ENCODE assay signal across 8 cellular contexts in genomic region chr2:71069376-71069775, GRCh38. TPM values are rescaled to one million over a fixed set of nuclear protein-coding genes. Genes with fewer than 3 reads are reported as not detected.
DNase-seq lines count a peak whose midpoint lies in the region; ATAC-seq, FAIRE-seq and TF ChIP-seq lines count a peak whose summit lies in the region.

No MANE protein-coding gene starts in this region.

- H3K36me3 Mint-ChIP-seq in Calu3 (ENCODE audit: insufficient read depth, unreplicated experiment) = peaks cover 35% of the 10 kb centered on the region

- H3K9ac ChIP-seq in PC-3 (ENCODE audit: low read length) (peak overlapping the region; percentile 87), endothelial cell of umbilical vein (replicated peaks; ENCODE audit: extremely low read depth, insufficient read depth, low read length) (peak overlapping the region; percentile 79)

- H3K4me3 ChIP-seq in PC-3 (ENCODE audit: low read length) (peak overlapping the region; percentile 84), endothelial cell of umbilical vein (replicated peaks in 1 of 3; ENCODE audit: insufficient read depth in 1 of 3, low read depth in 1 of 3, low read length in 3 of 3) (peak overlapping the region; percentile 67 to 77 (median 72)), neutrophil (ENCODE audit: low read depth in 1 of 2, low read length in 1 of 2) (peak overlapping the region; percentile 94 to 95)

- H3K4me3 Mint-ChIP-seq in Calu3 (ENCODE audit: low read depth, unreplicated experiment) = peak overlapping the region; percentile 97

- H3K9me1 ChIP-seq in endothelial cell of umbilical vein (replicated peaks; ENCODE audit: control insufficient read depth, extremely low read depth, insufficient read depth, low read length) = no peaks in the 10 kb centered on the region

- H3K4me1 ChIP-seq in PC-3 (ENCODE audit: insufficient read depth, low read length) = peaks cover 41% of the 10 kb centered on the region
- H3K4me1 ChIP-seq in endothelial cell of umbilical vein (ENCODE audit: control insufficient read depth, extremely low read depth, insufficient read depth, low read length) = peaks cover 27% of the 10 kb centered on the region
- peaks cover 90 to 92% of the 10 kb centered on the region in 2 experiments for H3K4me1 ChIP-seq in neutrophil (ENCODE audit: control insufficient read depth in 1 of 2, insufficient read depth in 1 of 2, low read depth in 1 of 2, low read length in 1 of 2)

- H3K9me3 ChIP-seq in PC-3 (ENCODE audit: low read length) (no peaks in the 10 kb centered on the region), endothelial cell of umbilical vein (replicated peaks; ENCODE audit: control insufficient read depth, insufficient read depth, low read length) (no peaks in the 10 kb centered on the region), neutrophil (no peaks in the 10 kb centered on the region)

- DNase-seq in Calu3 (no peak), PC-3 (no peak), endothelial cell of umbilical vein (ENCODE audit: low read depth, low spot score) (peak; percentile 38), KG1 (lab: John Stamatoyannopoulos, UW) (no peak), GM19240 (ENCODE audit: insufficient read length, low spot score) (no peak)
- no peak for DNase-seq in effector CD8-positive, alpha-beta T cell (lab: John Stamatoyannopoulos, UW)

- peak; percentile 78 for FAIRE-seq in endothelial cell of umbilical vein (lab: Jason Lieb, UNC)

- H2AFZ ChIP-seq in PC-3 (ENCODE audit: low read length) (no peak overlapping the region), endothelial cell of umbilical vein (ENCODE audit: low read depth, low read length) (peak overlapping the region; percentile 85)

- dilution Hi-C loops in endothelial cell of umbilical vein (cut with MboI; ENCODE audit: extremely low pct_ligation_motif_present, low sequenced_read_pairs) = no loop called here

- H3K4me1 Mint-ChIP-seq in Calu3 (ENCODE audit: low read depth, unreplicated experiment) = peaks cover 31% of the 10 kb centered on the region

- TF ChIP-seq POLR2A in endothelial cell of umbilical vein (IDR thresholded peaks at IDR 0.05; ENCODE audit: low read depth, low read length) = no peak

- H3K4me2 ChIP-seq in PC-3 (ENCODE audit: low read length) (peak overlapping the region; percentile 97), endothelial cell of umbilical vein (ENCODE audit: insufficient read depth, low read length) (peak overlapping the region; percentile 70)

- intact Hi-C loops in Calu3 (cut with micrococcal nuclease; ENCODE audit: unreplicated experiment) = no loop called here
- intact Hi-C loops in PC-3 (cut with micrococcal nuclease) = no loop called here
- intact Hi-C loops in endothelial cell of umbilical vein (cut with micrococcal nuclease) = loop anchor here (2.0 to 5.0 kb wide), 3 partner anchors 61 to 812 kb away; partner anchors contain the start of genes MCEE, MPHOSPH10, PAIP2B and PCYOX1

- no peaks in the 10 kb centered on the region for H3K9me3 Mint-ChIP-seq in Calu3 (ENCODE audit: low read depth, unreplicated experiment)

- POLR2A ChIA-PET in PC-3 (lab: Charles Lee; ENCODE audit: unreplicated experiment) (interaction anchor here (0.9 kb wide), 1 partner anchor 20 kb away, joined by 3 read pairs; no protein-coding TSS in a partner anchor), endothelial cell of umbilical vein (lab: Charles Lee) (interaction anchor here (1.4 kb wide), 1 partner anchor 12 kb away, joined by 3 read pairs; no protein-coding TSS in a partner anchor)

- H3K36me3 ChIP-seq in PC-3 (ENCODE audit: low read depth, low read length) (peaks cover 11% of the 10 kb centered on the region), endothelial cell of umbilical vein (ENCODE audit: control insufficient read depth in 2 of 2, extremely low read depth in 1 of 2, insufficient read depth in 2 of 2, low read length in 2 of 2) (peaks cover 3 to 14% of the 10 kb centered on the region in 2 experiments), neutrophil (peaks cover 30% of the 10 kb centered on the region)

- TF ChIP-seq CTCF in Calu3 (IDR thresholded peaks at IDR 0.05; ENCODE audit: unreplicated experiment) (no peak), PC-3 (conservative IDR thresholded peaks at IDR 0.05; ENCODE audit: low read depth, low read length) (no peak), endothelial cell of umbilical vein (IDR thresholded peaks at IDR 0.05; ENCODE audit: extremely low read depth in 1 of 2, insufficient read depth in 1 of 2, low read depth in 1 of 2, low read length in 2 of 2) (no peak), neutrophil (IDR thresholded peaks at IDR 0.05) (no peak)

- no peaks in the 10 kb centered on the region for H4K20me1 ChIP-seq in PC-3 (ENCODE audit: low read length)
- H4K20me1 ChIP-seq in endothelial cell of umbilical vein (replicated peaks; ENCODE audit: control insufficient read depth, extremely low read depth, insufficient read depth, low read length) = no peaks in the 10 kb centered on the region

- H3K27ac ChIP-seq in PC-3 (ENCODE audit: low read length) (no peak overlapping the region), endothelial cell of umbilical vein (ENCODE audit: insufficient read depth, low read depth, low read length) (no peak overlapping the region), neutrophil (peak overlapping the region; percentile 100)

- peaks cover 10% of the 10 kb centered on the region for H3K27me3 Mint-ChIP-seq in Calu3 (ENCODE audit: unreplicated experiment)

- no peak for ATAC-seq in PC-3
- no peak for ATAC-seq in HG03097 (IDR thresholded peaks at IDR 0.05; ENCODE audit: low FRiP score, unreplicated experiment)

- H3F3A ChIP-seq in PC-3 (ENCODE audit: low read length, unreplicated experiment) = no peaks in the 10 kb centered on the region

- H3K27me3 ChIP-seq in PC-3 (ENCODE audit: low read length) (no peaks in the 10 kb centered on the region), endothelial cell of umbilical vein (ENCODE audit: control insufficient read depth in 2 of 2, insufficient read depth in 2 of 2, low read length in 2 of 2) (peaks cover 0 to under 1% of the 10 kb centered on the region in 2 experiments), neutrophil (no peaks in the 10 kb centered on the region)

- peaks cover 39% of the 10 kb centered on the region for H3K79me2 ChIP-seq in PC-3 (ENCODE audit: low read length)
- peaks cover 27% of the 10 kb centered on the region for H3K79me2 ChIP-seq in endothelial cell of umbilical vein (ENCODE audit: control insufficient read depth, insufficient read depth, low read length)

- BruUV-seq in Calu3 (replicated peaks; lab: Mats Ljungman, UMichigan) = TSS peak; percentile 83
- no TSS peak for BruUV-seq in PC-3 (replicated peaks; lab: Mats Ljungman, UMichigan)
- BruUV-seq in endothelial cell of umbilical vein (replicated peaks; lab: Mats Ljungman, UMichigan) = TSS peak; percentile 49

- CTCF ChIA-PET in Calu3 (lab: Charles Lee) = interaction anchor here (1.2 to 4.1 kb wide), 3 partner anchors 20 to 48 kb away, joined by 6 to 32 read pairs (median 27); no protein-coding TSS in a partner anchor
- CTCF ChIA-PET in PC-3 (lab: Charles Lee) = no interaction called here
- CTCF ChIA-PET in endothelial cell of umbilical vein (lab: Charles Lee) = interaction anchor here (1.4 to 3.7 kb wide), 3 partner anchors 32 to 85 kb away, joined by 5 to 23 read pairs (median 9); no protein-coding TSS in a partner anchor

- peak overlapping the region; percentile 90 for H3K27ac Mint-ChIP-seq in Calu3 (ENCODE audit: unreplicated experiment)

- no peaks in the 10 kb centered on the region for H3K9me2 ChIP-seq in PC-3 (replicated peaks; ENCODE audit: low read length)

TF ChIP-seq in endothelial cell of umbilical vein, 7 proteins besides CTCF, POLR2A, EP300 and RAD21:
- TF ChIP-seq MAX (IDR thresholded peaks at IDR 0.05; ENCODE audit: insufficient read depth, insufficient read length) (no peak), EZH2 (IDR thresholded peaks at IDR 0.05; ENCODE audit: borderline replicate concordance, low read depth, low read length, severe bottlenecking) (no peak), GATA2 (IDR thresholded peaks at IDR 0.05; ENCODE audit: insufficient read depth, insufficient read length, low read depth, low read length) (no peak), FOS (IDR thresholded peaks at IDR 0.05; ENCODE audit: borderline replicate concordance, insufficient read depth, low read length) (no peak), POLR2AphosphoS5 (IDR thresholded peaks at IDR 0.05; ENCODE audit: insufficient read depth, low read depth, low read length) (no peak), JUN (IDR thresholded peaks at IDR 0.05; ENCODE audit: borderline replicate concordance, insufficient read depth, insufficient read length, low read depth) (no peak), MYC (IDR thresholded peaks at IDR 0.05; ENCODE audit: low read depth, low read length) (no peak)

RNA-seq across cellular contexts. Expression of gene NAGK, which starts 0.9 kb away (rescaled TPM):
- 63.2 and 75.0 TPM in 2 replicates for total RNA-seq in Calu3 (2022)
- 55.5 and 70.5 TPM in 2 replicates for total RNA-seq in PC-3 (2014; rRNA removed)
- total RNA-seq in endothelial cell of umbilical vein = 125 and 130 TPM in 2 replicates
- polyA plus RNA-seq in endothelial cell of umbilical vein = 184 and 192 TPM in 2 replicates
- polyA plus RNA-seq in endothelial cell of umbilical vein (2011; cell fraction: cytosol; rRNA removed) = 123 and 135 TPM in 2 replicates
- 232 and 233 TPM in 2 replicates for polyA plus RNA-seq in endothelial cell of umbilical vein (2011; cell fraction: nucleus; rRNA removed)
- polyA plus RNA-seq in endothelial cell of umbilical vein (2012) = 129 and 145 TPM in 2 replicates
- 84.1 and 95.5 TPM in 2 replicates for polyA minus RNA-seq in endothelial cell of umbilical vein
- polyA minus RNA-seq in endothelial cell of umbilical vein (2011; cell fraction: cytosol; rRNA and poly(A)+ RNA removed) = 15.2 TPM
- polyA minus RNA-seq in endothelial cell of umbilical vein (2011; cell fraction: nucleus; rRNA and poly(A)+ RNA removed) = 49.8 and 61.5 TPM in 2 replicates
